Comparison of ENCODE assay signal across 8 cellular contexts in the genomic region with DNA sequence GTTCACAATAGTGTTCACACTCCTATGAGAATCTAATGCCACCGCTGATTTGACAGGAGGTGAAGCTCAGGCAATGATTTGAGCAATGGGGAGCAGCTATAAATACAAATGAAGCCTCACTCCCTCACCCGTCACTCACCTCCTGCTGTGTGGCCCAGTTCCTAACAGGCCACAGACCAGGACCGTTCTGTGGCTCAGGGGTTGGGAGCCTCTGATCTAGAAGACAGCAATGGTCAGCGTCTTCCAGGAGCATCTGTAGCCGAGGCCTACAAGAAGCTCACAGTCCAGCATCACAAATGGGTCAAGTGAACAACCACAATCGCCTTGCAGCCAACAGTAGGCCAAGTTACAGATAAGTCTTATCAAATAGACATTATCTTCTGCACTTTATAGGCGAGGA.
"Had no signal": no experiment of that assay in that cellular context is flagged by ENCODE, and none has a peak within 500 bp of the region (broad histone marks: within the 10 kb centered on the region; RNA-seq: fewer than 3 reads in every experiment).

No MANE protein-coding gene starts in this region.

- DNase-seq: GDM1, GF-D8 had no signal

- H3K4me3 ChIP-seq: GM12878 had no signal

- FAIRE-seq: G401.6, GM12878, GM12891, GM12892, GM18507, GM19239 had no signal

- ATAC-seq: GM12878 had no signal
